ENCODE assay signal across 9 cellular contexts in the genomic region with DNA sequence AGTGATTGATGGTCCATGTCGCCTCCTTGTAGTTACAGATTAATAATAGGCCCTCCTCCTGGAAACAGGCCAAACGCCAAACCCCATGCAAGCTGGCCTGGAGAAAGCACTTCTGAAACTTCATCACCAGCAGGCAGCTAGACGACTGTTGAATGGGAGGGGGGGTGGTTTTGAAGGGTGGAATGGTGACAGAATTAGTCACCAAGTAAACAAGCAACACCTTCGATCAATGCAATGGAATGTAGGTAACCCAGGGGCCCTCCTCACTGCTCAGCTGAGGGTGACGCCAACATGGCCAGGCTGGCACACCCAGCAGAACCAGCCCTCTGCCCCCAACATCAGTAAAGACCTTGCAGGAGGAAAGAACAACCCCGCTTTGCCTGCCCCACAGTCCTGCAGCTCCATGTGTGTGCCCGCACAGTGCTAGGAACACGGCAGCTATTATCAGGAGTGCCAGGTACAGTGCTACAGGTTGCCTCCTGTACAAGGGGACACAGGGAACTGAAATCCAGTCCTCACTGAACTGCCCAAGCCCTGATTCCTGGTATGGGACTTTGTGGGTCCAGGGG. TPM values are rescaled to one million over a fixed set of nuclear protein-coding genes. Genes with fewer than 3 reads are reported as not detected.
A peak's percentile ranks its signal among the peaks of the same experiment; 100 is the strongest.
DNase-seq lines count a peak whose midpoint lies in the region; ATAC-seq, FAIRE-seq and TF ChIP-seq lines count a peak whose summit lies in the region.
"Had no signal": no experiment of that assay in that cellular context is flagged by ENCODE, and none has a peak within 500 bp of the region (broad histone marks: within the 10 kb centered on the region; RNA-seq: fewer than 3 reads in every experiment).

No MANE protein-coding gene starts in this region.

- H3K4me1 Mint-ChIP-seq in nephron progenitor cell = peaks cover 28% of the 10 kb centered on the region

- peaks cover 17% of the 10 kb centered on the region for H3K27me3 Mint-ChIP-seq in nephron progenitor cell (ENCODE audit: low read depth, poor library complexity)

- no peak overlapping the region for H3K27ac Mint-ChIP-seq in nephron progenitor cell

- WGBS in small intestine, 3 donors = 15 to 32% (median 19%) methylated on average over 8 of the region's 8 CpGs

- H3K27ac ChIP-seq in 22Rv1 = peak overlapping the region; percentile 58
- H3K27ac ChIP-seq in small intestine (ENCODE audit: low read depth in 1 of 2, low read length in 1 of 2) = peak overlapping the region; percentile 66 to 74

- peaks cover 0 to 3% of the 10 kb centered on the region in 2 donors for H3K4me1 ChIP-seq in small intestine (ENCODE audit: control insufficient read depth in 2 of 2, insufficient read depth in 1 of 2, low read depth in 1 of 2, low read length in 1 of 2)

- no peaks in the 10 kb centered on the region for H3K9me3 ChIP-seq in small intestine (ENCODE audit: control insufficient read depth, low read depth)

- FAIRE-seq in small intestine (lab: Jason Lieb, UNC) = no peak

- ATAC-seq in GM21381 (IDR thresholded peaks at IDR 0.05; ENCODE audit: unreplicated experiment) = peak; percentile 66

- no peaks in the 10 kb centered on the region for H3K27me3 ChIP-seq in small intestine (ENCODE audit: control insufficient read depth in 2 of 2, insufficient read depth in 2 of 2, low read length in 2 of 2)

- H3K36me3 Mint-ChIP-seq in nephron progenitor cell (ENCODE audit: low read depth) = no peaks in the 10 kb centered on the region

- H3K9me3 Mint-ChIP-seq in nephron progenitor cell = no peaks in the 10 kb centered on the region

- peak; percentile 100 for DNase-seq in HT-29 (ENCODE audit: low spot score)
- DNase-seq in choroid plexus epithelial cell (ENCODE audit: low read depth) = peak; percentile 13
- peak; percentile 96 for DNase-seq in small intestine
- DNase-seq in NOMO-1 treated with DMSO at 0.1 percent for 48 hours (lab: John Stamatoyannopoulos, UW; ENCODE audit: unreplicated experiment) = no peak
- no peak for DNase-seq in nephron progenitor cell
- no peak for DNase-seq in AML-193 (lab: John Stamatoyannopoulos, UW)
- DNase-seq: left cardiac atrium had no signal

- H3K4me3 ChIP-seq in choroid plexus epithelial cell (ENCODE audit: low read depth, low read length) = no peak overlapping the region
- H3K4me3 ChIP-seq in small intestine (ENCODE audit: low read depth in 1 of 2, low read length in 2 of 2) = no peak overlapping the region

- no peak overlapping the region for H3K4me3 Mint-ChIP-seq in nephron progenitor cell

- H3K36me3 ChIP-seq in small intestine (ENCODE audit: control insufficient read depth in 2 of 2, insufficient read depth in 2 of 2, low read length in 2 of 2) = no peaks in the 10 kb centered on the region

- TF ChIP-seq CTCF in 22Rv1 (IDR thresholded peaks at IDR 0.05) (no peak), choroid plexus epithelial cell (conservative IDR thresholded peaks at IDR 0.05; ENCODE audit: low read depth, low read length) (no peak), nephron progenitor cell (IDR thresholded peaks at IDR 0.05) (no peak)

RNA-seq across cellular contexts. Expression of a gene that starts 2.7 kb away (rescaled TPM):
- total RNA-seq in HT-29 (2014; rRNA removed; shearing (Covaris generic)) = 39.5 and 42.4 TPM in 2 replicates
- polyA plus RNA-seq in small intestine = 10 to 100 TPM in 2 of 3 donors, 1 to 10 TPM in 1; 5.3 to 43.2 (median 18.4) TPM
- total RNA-seq: left cardiac atrium had no signal

Comparison
In these comparisons a context has a peak if more than half of its experiments do, and no peak if none do; other contexts are left out.
1. DNase-seq: peak in HT-29 (single experiment), choroid plexus epithelial cell (single experiment) and small intestine (single experiment); none in NOMO-1 treated with DMSO at 0.1 percent for 48 hours (single experiment), nephron progenitor cell (single experiment) and AML-193 (0 of 2).